1 cellular context compared by ENCODE assay signal in the genomic region with DNA sequence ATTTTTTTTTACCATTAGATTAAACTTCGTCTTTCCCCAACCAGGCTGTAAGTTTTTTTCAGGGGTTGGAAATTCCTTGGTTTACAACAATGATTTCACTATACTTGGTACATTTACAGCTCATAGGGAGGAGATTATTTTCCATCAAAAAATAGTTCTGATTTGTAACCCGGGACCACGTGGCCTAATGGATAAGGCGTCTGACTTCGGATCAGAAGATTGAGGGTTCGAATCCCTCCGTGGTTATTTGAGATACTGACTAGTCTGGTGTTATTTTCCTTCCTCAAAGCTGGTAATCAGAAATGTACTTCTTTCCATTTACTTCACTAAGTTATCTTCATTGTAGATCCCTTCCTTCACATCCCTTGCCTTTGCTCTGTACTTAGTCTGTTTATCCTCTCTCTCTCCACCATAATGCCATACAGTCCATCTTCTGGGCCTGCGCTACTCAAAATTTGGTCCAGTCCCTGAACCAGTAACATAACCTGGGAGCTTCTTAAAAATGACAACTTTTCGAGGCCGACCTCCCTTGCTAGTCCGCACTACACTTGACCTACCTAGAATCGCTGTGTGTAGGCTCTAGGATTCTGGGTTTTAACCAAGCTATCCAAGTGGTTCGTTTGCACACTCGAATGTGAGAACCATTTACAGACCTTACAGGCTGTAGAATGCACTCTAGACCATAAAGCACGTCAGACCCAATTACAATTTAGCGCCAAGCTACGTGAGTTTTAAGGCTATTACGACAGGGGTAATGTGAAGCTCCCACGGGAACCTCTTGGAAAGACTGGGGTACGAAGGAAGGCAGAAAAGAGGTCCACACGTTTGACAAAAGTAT.
TF ChIP-seq lines count a peak whose summit lies in the region.

No MANE protein-coding gene starts in this region.

TF ChIP-seq in K562, 482 proteins besides CTCF, POLR2A, EP300 and RAD21 (continued from another document and continues in another):
- no peak for TF ChIP-seq MEF2A (IDR thresholded peaks at IDR 0.05; ENCODE audit: control insufficient read depth, low read depth, low read length)
- TF ChIP-seq MAFK (IDR thresholded peaks at IDR 0.05; ENCODE audit: low read length) = no peak
- no peak for TF ChIP-seq SMAD2 (IDR thresholded peaks at IDR 0.05; ENCODE audit: low read depth, low read length)
- no peak for TF ChIP-seq CEBPG (CRISPR knock-in tag; IDR thresholded peaks at IDR 0.05)
- TF ChIP-seq CEBPG (tag; conservative IDR thresholded peaks at IDR 0.05 in 1 of 2, IDR thresholded peaks at IDR 0.05 in 1 of 2) = peak; percentile 43 to 83; a peak in 3 of 4 replicates
- TF ChIP-seq CREM (IDR thresholded peaks at IDR 0.05; ENCODE audit: low read depth) = peak; percentile 54; the same call in 1 of the 2 replicates
- no peak for TF ChIP-seq TFAM (CRISPR knock-in tag; conservative IDR thresholded peaks at IDR 0.05)
- TF ChIP-seq PTBP1 (IDR thresholded peaks at IDR 0.05; ENCODE audit: low read depth, low read length) = peak; percentile 98
- TF ChIP-seq, protein P1, sequence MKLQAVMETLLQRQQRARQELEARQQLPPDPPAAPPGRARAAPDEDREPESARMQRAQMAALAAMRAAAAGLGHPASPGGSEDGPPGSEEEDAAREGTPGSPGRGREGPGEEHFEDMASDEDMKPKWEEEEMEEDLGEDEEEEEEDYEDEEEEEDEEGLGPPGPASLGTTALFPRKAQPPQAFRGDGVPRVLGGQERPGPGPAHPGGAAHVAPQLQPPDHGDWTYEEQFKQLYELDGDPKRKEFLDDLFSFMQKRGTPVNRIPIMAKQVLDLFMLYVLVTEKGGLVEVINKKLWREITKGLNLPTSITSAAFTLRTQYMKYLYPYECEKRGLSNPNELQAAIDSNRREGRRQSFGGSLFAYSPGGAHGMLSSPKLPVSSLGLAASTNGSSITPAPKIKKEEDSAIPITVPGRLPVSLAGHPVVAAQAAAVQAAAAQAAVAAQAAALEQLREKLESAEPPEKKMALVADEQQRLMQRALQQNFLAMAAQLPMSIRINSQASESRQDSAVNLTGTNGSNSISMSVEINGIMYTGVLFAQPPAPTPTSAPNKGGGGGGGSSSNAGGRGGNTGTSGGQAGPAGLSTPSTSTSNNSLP (IDR thresholded peaks at IDR 0.05; ENCODE audit: borderline replicate concordance, low read depth, low read length) = peak; percentile 99
- TF ChIP-seq SPI1 (IDR thresholded peaks at IDR 0.05; ENCODE audit: borderline replicate concordance, low read depth, low read length) = no peak
- no peak for TF ChIP-seq ZNF445 (CRISPR knock-in tag; IDR thresholded peaks at IDR 0.05; ENCODE audit: low read depth)
- TF ChIP-seq STAG1 (CRISPR knock-in tag; IDR thresholded peaks at IDR 0.05; ENCODE audit: borderline replicate concordance) = no peak
- TF ChIP-seq, protein P2, sequence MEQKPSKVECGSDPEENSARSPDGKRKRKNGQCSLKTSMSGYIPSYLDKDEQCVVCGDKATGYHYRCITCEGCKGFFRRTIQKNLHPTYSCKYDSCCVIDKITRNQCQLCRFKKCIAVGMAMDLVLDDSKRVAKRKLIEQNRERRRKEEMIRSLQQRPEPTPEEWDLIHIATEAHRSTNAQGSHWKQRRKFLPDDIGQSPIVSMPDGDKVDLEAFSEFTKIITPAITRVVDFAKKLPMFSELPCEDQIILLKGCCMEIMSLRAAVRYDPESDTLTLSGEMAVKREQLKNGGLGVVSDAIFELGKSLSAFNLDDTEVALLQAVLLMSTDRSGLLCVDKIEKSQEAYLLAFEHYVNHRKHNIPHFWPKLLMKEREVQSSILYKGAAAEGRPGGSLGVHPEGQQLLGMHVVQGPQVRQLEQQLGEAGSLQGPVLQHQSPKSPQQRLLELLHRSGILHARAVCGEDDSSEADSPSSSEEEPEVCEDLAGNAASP (IDR thresholded peaks at IDR 0.05) = no peak
- TF ChIP-seq, protein P3, sequence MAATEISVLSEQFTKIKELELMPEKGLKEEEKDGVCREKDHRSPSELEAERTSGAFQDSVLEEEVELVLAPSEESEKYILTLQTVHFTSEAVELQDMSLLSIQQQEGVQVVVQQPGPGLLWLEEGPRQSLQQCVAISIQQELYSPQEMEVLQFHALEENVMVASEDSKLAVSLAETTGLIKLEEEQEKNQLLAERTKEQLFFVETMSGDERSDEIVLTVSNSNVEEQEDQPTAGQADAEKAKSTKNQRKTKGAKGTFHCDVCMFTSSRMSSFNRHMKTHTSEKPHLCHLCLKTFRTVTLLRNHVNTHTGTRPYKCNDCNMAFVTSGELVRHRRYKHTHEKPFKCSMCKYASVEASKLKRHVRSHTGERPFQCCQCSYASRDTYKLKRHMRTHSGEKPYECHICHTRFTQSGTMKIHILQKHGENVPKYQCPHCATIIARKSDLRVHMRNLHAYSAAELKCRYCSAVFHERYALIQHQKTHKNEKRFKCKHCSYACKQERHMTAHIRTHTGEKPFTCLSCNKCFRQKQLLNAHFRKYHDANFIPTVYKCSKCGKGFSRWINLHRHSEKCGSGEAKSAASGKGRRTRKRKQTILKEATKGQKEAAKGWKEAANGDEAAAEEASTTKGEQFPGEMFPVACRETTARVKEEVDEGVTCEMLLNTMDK (IDR thresholded peaks at IDR 0.05; ENCODE audit: borderline replicate concordance, insufficient read depth, low read depth, low read length, poor library complexity, severe bottlenecking) = no peak
- peak; percentile 99 for TF ChIP-seq CCAR2 (IDR thresholded peaks at IDR 0.05; ENCODE audit: low read depth, low read length)
- TF ChIP-seq RFX7 (CRISPR knock-in tag; IDR thresholded peaks at IDR 0.05) = peak; percentile 56; the same call in 1 of the 2 replicates
- no peak for TF ChIP-seq ESRRB (CRISPR knock-in tag; IDR thresholded peaks at IDR 0.05; ENCODE audit: borderline replicate concordance)
- TF ChIP-seq ZNF274 (IDR thresholded peaks at IDR 0.05; ENCODE audit: borderline replicate concordance, low read depth, low read length) = no peak
- TF ChIP-seq TAL1 (IDR thresholded peaks at IDR 0.05) = peak; percentile 26; the same call in 1 of the 2 replicates
- no peak for TF ChIP-seq TAF1 (IDR thresholded peaks at IDR 0.05; ENCODE audit: control insufficient read depth, extremely low read depth, insufficient read depth, low read length, severe bottlenecking)
- no peak for TF ChIP-seq ZNF184 (CRISPR knock-in tag; IDR thresholded peaks at IDR 0.05)
- no peak for TF ChIP-seq RBM17 (IDR thresholded peaks at IDR 0.05; ENCODE audit: borderline replicate concordance, low read depth, low read length)
- TF ChIP-seq ETS2 (tag; IDR thresholded peaks at IDR 0.05; ENCODE audit: borderline replicate concordance, poor library complexity, severe bottlenecking) = no peak
- TF ChIP-seq ZC3H11A (IDR thresholded peaks at IDR 0.05; ENCODE audit: low read depth, low read length) = no peak
- TF ChIP-seq ZZZ3 (IDR thresholded peaks at IDR 0.05) = no peak
- TF ChIP-seq, protein P4, sequence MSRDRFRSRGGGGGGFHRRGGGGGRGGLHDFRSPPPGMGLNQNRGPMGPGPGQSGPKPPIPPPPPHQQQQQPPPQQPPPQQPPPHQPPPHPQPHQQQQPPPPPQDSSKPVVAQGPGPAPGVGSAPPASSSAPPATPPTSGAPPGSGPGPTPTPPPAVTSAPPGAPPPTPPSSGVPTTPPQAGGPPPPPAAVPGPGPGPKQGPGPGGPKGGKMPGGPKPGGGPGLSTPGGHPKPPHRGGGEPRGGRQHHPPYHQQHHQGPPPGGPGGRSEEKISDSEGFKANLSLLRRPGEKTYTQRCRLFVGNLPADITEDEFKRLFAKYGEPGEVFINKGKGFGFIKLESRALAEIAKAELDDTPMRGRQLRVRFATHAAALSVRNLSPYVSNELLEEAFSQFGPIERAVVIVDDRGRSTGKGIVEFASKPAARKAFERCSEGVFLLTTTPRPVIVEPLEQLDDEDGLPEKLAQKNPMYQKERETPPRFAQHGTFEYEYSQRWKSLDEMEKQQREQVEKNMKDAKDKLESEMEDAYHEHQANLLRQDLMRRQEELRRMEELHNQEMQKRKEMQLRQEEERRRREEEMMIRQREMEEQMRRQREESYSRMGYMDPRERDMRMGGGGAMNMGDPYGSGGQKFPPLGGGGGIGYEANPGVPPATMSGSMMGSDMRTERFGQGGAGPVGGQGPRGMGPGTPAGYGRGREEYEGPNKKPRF (IDR thresholded peaks at IDR 0.05; ENCODE audit: low read depth, low read length) = no peak
- TF ChIP-seq EZH2 (IDR thresholded peaks at IDR 0.05; ENCODE audit: borderline replicate concordance, low read depth, low read length) = no peak
- TF ChIP-seq BRD9 (IDR thresholded peaks at IDR 0.05; ENCODE audit: low read depth, partially characterized antibody) = peak; percentile 90
- TF ChIP-seq KDM4B (IDR thresholded peaks at IDR 0.05; ENCODE audit: borderline replicate concordance in 2 of 2, low read depth in 1 of 2) = no peak
- TF ChIP-seq, protein P5, sequence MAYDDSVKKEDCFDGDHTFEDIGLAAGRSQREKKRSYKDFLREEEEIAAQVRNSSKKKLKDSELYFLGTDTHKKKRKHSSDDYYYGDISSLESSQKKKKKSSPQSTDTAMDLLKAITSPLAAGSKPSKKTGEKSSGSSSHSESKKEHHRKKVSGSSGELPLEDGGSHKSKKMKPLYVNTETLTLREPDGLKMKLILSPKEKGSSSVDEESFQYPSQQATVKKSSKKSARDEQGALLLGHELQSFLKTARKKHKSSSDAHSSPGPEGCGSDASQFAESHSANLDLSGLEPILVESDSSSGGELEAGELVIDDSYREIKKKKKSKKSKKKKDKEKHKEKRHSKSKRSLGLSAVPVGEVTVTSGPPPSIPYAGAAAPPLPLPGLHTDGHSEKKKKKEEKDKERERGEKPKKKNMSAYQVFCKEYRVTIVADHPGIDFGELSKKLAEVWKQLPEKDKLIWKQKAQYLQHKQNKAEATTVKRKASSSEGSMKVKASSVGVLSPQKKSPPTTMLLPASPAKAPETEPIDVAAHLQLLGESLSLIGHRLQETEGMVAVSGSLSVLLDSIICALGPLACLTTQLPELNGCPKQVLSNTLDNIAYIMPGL (CRISPR knock-in tag; IDR thresholded peaks at IDR 0.05) = no peak
- TF ChIP-seq CBX8 (IDR thresholded peaks at IDR 0.05; ENCODE audit: borderline replicate concordance, extremely low read depth, low read depth, low read length, poor library complexity, severe bottlenecking) = no peak
- peak; percentile 79; the same call in 1 of the 2 replicates for TF ChIP-seq RFX5 (IDR thresholded peaks at IDR 0.05; ENCODE audit: low read depth, low read length)
- no peak for TF ChIP-seq NCOA4 (IDR thresholded peaks at IDR 0.05; ENCODE audit: partially characterized antibody)
- no peak for TF ChIP-seq NFIX (CRISPR knock-in tag; IDR thresholded peaks at IDR 0.05; ENCODE audit: low read depth)
- no peak for TF ChIP-seq CBX1 (IDR thresholded peaks at IDR 0.05; ENCODE audit: low read depth)
- TF ChIP-seq, protein P6, sequence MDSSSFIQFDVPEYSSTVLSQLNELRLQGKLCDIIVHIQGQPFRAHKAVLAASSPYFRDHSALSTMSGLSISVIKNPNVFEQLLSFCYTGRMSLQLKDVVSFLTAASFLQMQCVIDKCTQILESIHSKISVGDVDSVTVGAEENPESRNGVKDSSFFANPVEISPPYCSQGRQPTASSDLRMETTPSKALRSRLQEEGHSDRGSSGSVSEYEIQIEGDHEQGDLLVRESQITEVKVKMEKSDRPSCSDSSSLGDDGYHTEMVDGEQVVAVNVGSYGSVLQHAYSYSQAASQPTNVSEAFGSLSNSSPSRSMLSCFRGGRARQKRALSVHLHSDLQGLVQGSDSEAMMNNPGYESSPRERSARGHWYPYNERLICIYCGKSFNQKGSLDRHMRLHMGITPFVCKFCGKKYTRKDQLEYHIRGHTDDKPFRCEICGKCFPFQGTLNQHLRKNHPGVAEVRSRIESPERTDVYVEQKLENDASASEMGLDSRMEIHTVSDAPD (CRISPR knock-in tag; IDR thresholded peaks at IDR 0.05) = no peak
- TF ChIP-seq ZFX (CRISPR knock-in tag; IDR thresholded peaks at IDR 0.05) = 0 out of 2 replicates have a peak, but pooled peaks have one; percentile 28
- no peak for TF ChIP-seq NCOA6 (IDR thresholded peaks at IDR 0.05)
- TF ChIP-seq YY1 (IDR thresholded peaks at IDR 0.05; ENCODE audit: borderline replicate concordance in 1 of 3, control insufficient read depth in 1 of 3, extremely low read depth in 1 of 3, insufficient read depth in 3 of 3, insufficient read length in 1 of 3, insufficient replicate concordance in 2 of 3, low read depth in 1 of 3, low read length in 2 of 3) = no peak
- TF ChIP-seq NR2F6 (CRISPR knock-in tag; IDR thresholded peaks at IDR 0.05) = no peak
- no peak for TF ChIP-seq ZNF224 (CRISPR knock-in tag; IDR thresholded peaks at IDR 0.05)
- TF ChIP-seq FOXJ3 (CRISPR knock-in tag; IDR thresholded peaks at IDR 0.05) = no peak
- TF ChIP-seq HMG20A (CRISPR knock-in tag; conservative IDR thresholded peaks at IDR 0.05) = no peak
- no peak for TF ChIP-seq SMAD1 (IDR thresholded peaks at IDR 0.05; ENCODE audit: low read depth, low read length, partially characterized antibody)
- peak; percentile 90 for TF ChIP-seq RBM39 (optimal IDR thresholded peaks at IDR 0.05; ENCODE audit: low read depth, low read length)
- no peak for TF ChIP-seq DMBX1 (CRISPR knock-in tag; IDR thresholded peaks at IDR 0.05; ENCODE audit: borderline replicate concordance)
- no peak for TF ChIP-seq SRSF3 (IDR thresholded peaks at IDR 0.05; ENCODE audit: insufficient read depth, low read length)
- TF ChIP-seq LARP7 (IDR thresholded peaks at IDR 0.05) = no peak
- peak; percentile 18 for TF ChIP-seq GTF2E2 (tag; IDR thresholded peaks at IDR 0.05)
- no peak for TF ChIP-seq DIDO1 (tag; IDR thresholded peaks at IDR 0.05; ENCODE audit: low read depth)
- TF ChIP-seq HNRNPL (IDR thresholded peaks at IDR 0.05; ENCODE audit: low read depth, low read length) = no peak
- TF ChIP-seq, protein P7, sequence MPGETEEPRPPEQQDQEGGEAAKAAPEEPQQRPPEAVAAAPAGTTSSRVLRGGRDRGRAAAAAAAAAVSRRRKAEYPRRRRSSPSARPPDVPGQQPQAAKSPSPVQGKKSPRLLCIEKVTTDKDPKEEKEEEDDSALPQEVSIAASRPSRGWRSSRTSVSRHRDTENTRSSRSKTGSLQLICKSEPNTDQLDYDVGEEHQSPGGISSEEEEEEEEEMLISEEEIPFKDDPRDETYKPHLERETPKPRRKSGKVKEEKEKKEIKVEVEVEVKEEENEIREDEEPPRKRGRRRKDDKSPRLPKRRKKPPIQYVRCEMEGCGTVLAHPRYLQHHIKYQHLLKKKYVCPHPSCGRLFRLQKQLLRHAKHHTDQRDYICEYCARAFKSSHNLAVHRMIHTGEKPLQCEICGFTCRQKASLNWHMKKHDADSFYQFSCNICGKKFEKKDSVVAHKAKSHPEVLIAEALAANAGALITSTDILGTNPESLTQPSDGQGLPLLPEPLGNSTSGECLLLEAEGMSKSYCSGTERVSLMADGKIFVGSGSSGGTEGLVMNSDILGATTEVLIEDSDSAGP (CRISPR knock-in tag; IDR thresholded peaks at IDR 0.05) = no peak
- TF ChIP-seq, protein P8, sequence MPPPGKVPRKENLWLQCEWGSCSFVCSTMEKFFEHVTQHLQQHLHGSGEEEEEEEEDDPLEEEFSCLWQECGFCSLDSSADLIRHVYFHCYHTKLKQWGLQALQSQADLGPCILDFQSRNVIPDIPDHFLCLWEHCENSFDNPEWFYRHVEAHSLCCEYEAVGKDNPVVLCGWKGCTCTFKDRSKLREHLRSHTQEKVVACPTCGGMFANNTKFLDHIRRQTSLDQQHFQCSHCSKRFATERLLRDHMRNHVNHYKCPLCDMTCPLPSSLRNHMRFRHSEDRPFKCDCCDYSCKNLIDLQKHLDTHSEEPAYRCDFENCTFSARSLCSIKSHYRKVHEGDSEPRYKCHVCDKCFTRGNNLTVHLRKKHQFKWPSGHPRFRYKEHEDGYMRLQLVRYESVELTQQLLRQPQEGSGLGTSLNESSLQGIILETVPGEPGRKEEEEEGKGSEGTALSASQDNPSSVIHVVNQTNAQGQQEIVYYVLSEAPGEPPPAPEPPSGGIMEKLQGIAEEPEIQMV (tag; conservative IDR thresholded peaks at IDR 0.05; ENCODE audit: low read depth) = no peak
- TF ChIP-seq XRCC4 (IDR thresholded peaks at IDR 0.05; ENCODE audit: extremely low read depth, insufficient read depth, insufficient read length) = no peak
- no peak for TF ChIP-seq KHSRP (IDR thresholded peaks at IDR 0.05)
